8 cellular contexts compared by ENCODE assay signal in the genomic region with DNA sequence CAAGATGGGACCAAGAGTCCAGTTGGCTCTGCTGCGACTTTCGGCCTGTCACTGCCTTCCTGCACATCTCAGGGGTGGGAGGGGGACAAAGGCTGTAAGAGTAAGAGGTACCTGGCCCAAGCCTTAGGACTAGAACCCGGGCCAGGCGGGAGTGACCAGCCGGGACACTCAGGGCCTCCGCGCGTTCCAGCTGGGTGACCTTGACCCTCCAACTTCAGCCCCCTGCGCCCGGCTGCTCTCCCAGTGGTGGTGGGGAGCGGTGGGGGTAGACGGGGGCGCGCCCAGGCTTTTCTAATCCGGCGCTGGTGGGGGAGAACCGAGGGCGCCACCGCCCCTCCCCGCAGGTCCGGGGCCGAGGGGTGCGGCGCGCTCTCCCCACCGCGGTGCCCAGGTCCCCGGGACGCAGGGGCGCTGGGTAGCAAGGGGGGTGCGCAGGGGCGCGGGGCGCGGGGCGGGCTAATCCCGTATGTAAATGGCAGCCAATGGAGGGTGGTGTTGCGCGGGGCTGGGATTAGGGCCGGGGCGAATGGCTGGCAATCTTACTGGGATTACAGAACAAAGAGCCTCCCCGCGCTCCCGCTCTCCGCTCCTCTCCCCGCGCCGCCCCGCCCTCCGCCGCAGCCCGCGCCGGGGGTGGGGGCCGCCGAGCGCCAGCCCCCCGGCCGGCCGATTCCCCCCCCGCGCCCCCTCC. TPM values are rescaled to one million over a fixed set of nuclear protein-coding genes. Genes with fewer than 3 reads are reported as not detected.
DNase-seq lines count a peak whose midpoint lies in the region; ATAC-seq, FAIRE-seq and TF ChIP-seq lines count a peak whose summit lies in the region.

TSS of gene GTF2IRD1 (plus strand) at position 586 of the 691 bp plus-strand sequence. CDS start 54,175 bp downstream, outside the sequence.

- no peak for FAIRE-seq in frontal cortex (lab: Jason Lieb, UNC)

- H3K36me3 ChIP-seq in Loucy (ENCODE audit: insufficient read depth, low read length) (no peaks in the 10 kb centered on the region), neural cell (ENCODE audit: insufficient read depth, low read length) (no peaks in the 10 kb centered on the region), thymus (ENCODE audit: control insufficient read depth, insufficient read depth) (no peaks in the 10 kb centered on the region)

- H3K27me3 ChIP-seq in Loucy (ENCODE audit: insufficient read depth, low read length, poor library complexity, severe bottlenecking) (no peaks in the 10 kb centered on the region), neural cell (ENCODE audit: insufficient read depth, low read depth, low read length) (no peaks in the 10 kb centered on the region), thymus (ENCODE audit: control insufficient read depth, insufficient read depth) (peaks cover 28% of the 10 kb centered on the region)

- H3K9ac ChIP-seq in Loucy (ENCODE audit: low read depth, low read length, poor library complexity, severe bottlenecking): peak within 1 kb of the TSS; percentile 48
- peak within 1 kb of the TSS; percentile 93 for H3K9ac ChIP-seq in neural cell (ENCODE audit: low read length)

- TF ChIP-seq EP300 in neural cell (conservative IDR thresholded peaks at IDR 0.05; ENCODE audit: poor library complexity, severe bottlenecking): no peak

- WGBS in thymus: 1% methylated on average over 60 of the region's 62 CpGs

- no peaks in the 10 kb centered on the region for H4K20me1 ChIP-seq in Loucy (ENCODE audit: insufficient read depth, low read length, poor library complexity, severe bottlenecking)
- H4K20me1 ChIP-seq in neural cell (ENCODE audit: insufficient read depth): no peaks in the 10 kb centered on the region

- TF ChIP-seq CTCF in Loucy (conservative IDR thresholded peaks at IDR 0.05; ENCODE audit: low read length): no peak
- TF ChIP-seq CTCF in neural cell (IDR thresholded peaks at IDR 0.05; ENCODE audit: poor library complexity, severe bottlenecking): no peak

- H2AFZ ChIP-seq in Loucy (ENCODE audit: low read length) (peak within 1 kb of the TSS; percentile 81), neural cell (ENCODE audit: low read depth, low read length) (peak within 1 kb of the TSS; percentile 83)

- peak within 1 kb of the TSS; percentile 88 for H3K27ac ChIP-seq in neural cell (ENCODE audit: low read length)
- H3K27ac ChIP-seq in thymus (ENCODE audit: low read depth): peak within 1 kb of the TSS; percentile 42

- DNase-seq in Daoy (ENCODE audit: low read depth) (peak; percentile 91), SHP77 treated with DMSO at 0.1 percent for 48 hours (lab: John Stamatoyannopoulos, UW) (peak; percentile 50), frontal cortex (ENCODE audit: low spot score in 2 of 2) (peak; percentile 88 to 89)
- DNase-seq in activated naive CD4-positive, alpha-beta T cell treated with anti-CD3 and anti-CD28 coated beads, Interleukin-2, amount 50 U/mL, for 16 hours: peak; percentile 54

- peak within 1 kb of the TSS; percentile 70 for H3K4me3 ChIP-seq in Loucy (ENCODE audit: low read length, poor library complexity, severe bottlenecking)
- peak within 1 kb of the TSS; percentile 90 for H3K4me3 ChIP-seq in neural cell (ENCODE audit: low read length)
- H3K4me3 ChIP-seq in thymus (ENCODE audit: low read length): peak within 1 kb of the TSS; percentile 51

- ATAC-seq in HG02840 (IDR thresholded peaks at IDR 0.05; ENCODE audit: low FRiP score, unreplicated experiment): no peak

- H3F3A ChIP-seq in Loucy (ENCODE audit: low read depth): no peaks in the 10 kb centered on the region
- no peaks in the 10 kb centered on the region for H3F3A ChIP-seq in neural cell (ENCODE audit: insufficient read depth, low read length, poor library complexity, severe bottlenecking)

- H3K4me1 ChIP-seq in Loucy (ENCODE audit: insufficient read depth, low read length, poor library complexity, severe bottlenecking) (peaks cover 7% of the 10 kb centered on the region), thymus (ENCODE audit: control insufficient read depth, insufficient read depth, low read length) (no peaks in the 10 kb centered on the region)

- H3K9me3 ChIP-seq in Loucy (ENCODE audit: insufficient read depth, low read depth, low read length): no peaks in the 10 kb centered on the region
- H3K9me3 ChIP-seq in neural cell (ENCODE audit: low read length): no peaks in the 10 kb centered on the region
- peaks cover 2% of the 10 kb centered on the region for H3K9me3 ChIP-seq in thymus (ENCODE audit: control insufficient read depth)

- H3K79me2 ChIP-seq in Loucy (ENCODE audit: insufficient read depth, low read length): no peaks in the 10 kb centered on the region
- peaks cover 42% of the 10 kb centered on the region for H3K79me2 ChIP-seq in neural cell (replicated peaks; ENCODE audit: insufficient read depth, low read length)

- TF ChIP-seq RAD21 in neural cell (conservative IDR thresholded peaks at IDR 0.05): no peak

- H3K9me2 ChIP-seq in Loucy (replicated peaks; ENCODE audit: low read depth, low read length): no peaks in the 10 kb centered on the region
- H3K9me2 ChIP-seq in neural cell (ENCODE audit: insufficient read depth, low read length): no peaks in the 10 kb centered on the region

- H3K4me2 ChIP-seq in Loucy (ENCODE audit: low read depth, low read length, poor library complexity, severe bottlenecking) (peak within 1 kb of the TSS; percentile 64), neural cell (ENCODE audit: low read length) (peak within 1 kb of the TSS; percentile 73)

TF ChIP-seq in neural cell, 6 proteins besides CTCF, POLR2A, EP300 and RAD21:
- TF ChIP-seq TAF1 (IDR thresholded peaks at IDR 0.05; ENCODE audit: low read depth): no peak
- TF ChIP-seq POLR2AphosphoS5 (IDR thresholded peaks at IDR 0.05): peak; percentile 58

RNA-seq across cellular contexts. Expression of gene GTF2IRD1, which starts in this region (rescaled TPM):
- total RNA-seq in Daoy (2014; rRNA removed; shearing (Covaris generic)): 10.0 and 19.8 TPM in 2 replicates
- total RNA-seq in frontal cortex: 19.2 TPM
- polyA plus RNA-seq in neural cell (26.7 and 31.9 TPM in 2 replicates), thymus (14.6 TPM)
- 35.8 and 38.8 TPM in 2 replicates for polyA minus RNA-seq in neural cell
